12 cellular contexts compared by ENCODE assay signal in genomic region chr22:38868286-38868721, GRCh38. TPM values are rescaled to one million over a fixed set of nuclear protein-coding genes. Genes with fewer than 3 reads are reported as not detected.
DNase-seq lines count a peak whose midpoint lies in the region; ATAC-seq and TF ChIP-seq lines count a peak whose summit lies in the region.
"Had no signal": no experiment of that assay in that cellular context is flagged by ENCODE, and none has a peak within 500 bp of the region (broad histone marks: within the 10 kb centered on the region; RNA-seq: fewer than 3 reads in every experiment).

No MANE protein-coding gene starts in this region.

- no peak overlapping the region for H3K23ac ChIP-seq in H9 (ENCODE audit: insufficient read length, low read depth, low read length)

- no peak overlapping the region for H2BK12ac ChIP-seq in H9 (ENCODE audit: insufficient read length, low read depth, low read length)

- no peak overlapping the region for H4K5ac ChIP-seq in H9 (ENCODE audit: insufficient read length, low read depth, low read length)

- H3K27me3 Mint-ChIP-seq in activated CD8-positive, alpha-beta memory T cell treated with anti-CD3 and anti-CD28 coated beads, Interleukin-2, amount 10 ng/mL, durations not matched to agents 7 days and 5 days, result peaks cover 3% of the 10 kb centered on the region
- H3K27me3 Mint-ChIP-seq in H9 (ENCODE audit: low read depth), result no peaks in the 10 kb centered on the region; the same call in none of the 2 replicates
- peaks cover 17% of the 10 kb centered on the region for H3K27me3 Mint-ChIP-seq in brain
- H3K27me3 Mint-ChIP-seq: T-cell had no signal

- intact Hi-C loops in posterior vena cava (cut with DNase I) (loop anchor here in 1 of 2 donors (5.0 to 10.0 kb wide), 2 partner anchors 134 to 266 kb away; no protein-coding TSS in a partner anchor), right cardiac atrium (cut with DNase I) (loop anchor here in 2 of 4 donors (10.0 kb wide), 3 partner anchors 136 to 446 kb away; partner anchors contain the start of gene RPL3 (in 1 of the 2))

- no peak overlapping the region for H2BK15ac ChIP-seq in H9 (ENCODE audit: low read depth, low read length)

- no peak overlapping the region for H3K9ac ChIP-seq in H9 (ENCODE audit: extremely low read depth, insufficient read length, low read length)

- CTCF ChIA-PET in activated CD8-positive, alpha-beta memory T cell treated with anti-CD3 and anti-CD28 coated beads, Interleukin-2, amount 10 ng/mL, durations not matched to agents 7 days and 5 days (lab: Charles Lee), result interaction anchor here (0.7 to 5.8 kb wide), 16 partner anchors 10 to 661 kb away, joined by 3 to 171 read pairs (median 20); partner anchors contain the start of genes APOBEC3B and APOBEC3D

- no peak overlapping the region for H2AFZ ChIP-seq in H9 (ENCODE audit: low read length)

- peaks cover 36% of the 10 kb centered on the region for H3K4me1 Mint-ChIP-seq in activated CD8-positive, alpha-beta memory T cell treated with anti-CD3 and anti-CD28 coated beads, Interleukin-2, amount 10 ng/mL, durations not matched to agents 7 days and 5 days
- H3K4me1 Mint-ChIP-seq in H9 (peaks cover 26 to 34% of the 10 kb centered on the region in 2 experiments), brain (peaks cover 41% of the 10 kb centered on the region)

- H3K18ac ChIP-seq in H9 (ENCODE audit: insufficient read length, low read depth, low read length), result no peak overlapping the region

- no peak for DNase-seq in activated CD8-positive, alpha-beta memory T cell treated with anti-CD3 and anti-CD28 coated beads, Interleukin-2, amount 10 ng/mL, durations not matched to agents 7 days and 5 days
- DNase-seq in activated CD8-positive, alpha-beta memory T cell treated with anti-CD3 and anti-CD28 coated beads for 24 hours, result no peak
- DNase-seq in H9 (peak; percentile 20), posterior vena cava (ENCODE audit: low spot score) (peak; percentile 65), NCI-H82 treated with DMSO at 0.1 percent for 48 hours (lab: John Stamatoyannopoulos, UW; ENCODE audit: unreplicated experiment) (no peak), right cardiac atrium (no peak)

- H3T11ph ChIP-seq in H9 (ENCODE audit: low read length), result no peak overlapping the region

- H3K4me1 ChIP-seq in H9 (ENCODE audit: insufficient read depth, low read length) (peaks cover 1% of the 10 kb centered on the region; the same call in 1 of the 2 replicates), right cardiac atrium (ENCODE audit: control insufficient read depth, insufficient read depth, low read length) (peaks cover 11% of the 10 kb centered on the region)

- peaks cover 15% of the 10 kb centered on the region for H3K23me2 ChIP-seq in H9 (ENCODE audit: insufficient read length, low read depth, low read length, poor library complexity, severe bottlenecking)

- no peak overlapping the region for H4K8ac ChIP-seq in H9 (replicated peaks; ENCODE audit: insufficient read length, low read depth, low read length)

- no peaks in the 10 kb centered on the region for H4K20me1 ChIP-seq in H9 (ENCODE audit: control insufficient read depth, insufficient read depth, insufficient read length)

- no peaks in the 10 kb centered on the region; the same call in 1 of the 2 replicates for H3K79me2 ChIP-seq in H9 (ENCODE audit: insufficient read depth, low read length)

- no peak overlapping the region for H2BK20ac ChIP-seq in H9 (ENCODE audit: low read depth, low read length, poor library complexity, severe bottlenecking)

- no peak overlapping the region for H3K4me3 Mint-ChIP-seq in activated CD8-positive, alpha-beta memory T cell treated with anti-CD3 and anti-CD28 coated beads, Interleukin-2, amount 10 ng/mL, durations not matched to agents 7 days and 5 days
- H3K4me3 Mint-ChIP-seq in H9 (no peak overlapping the region), brain (peak overlapping the region in 4 of 5 experiments; percentile 33 to 63 (median 47))
- H3K4me3 Mint-ChIP-seq: T-cell had no signal

- peaks cover 5% of the 10 kb centered on the region for H3K79me1 ChIP-seq in H9 (ENCODE audit: insufficient read depth, low read depth, low read length, poor library complexity, severe bottlenecking)

- H2BK5ac ChIP-seq in H9 (ENCODE audit: insufficient read length, low read length), result no peak overlapping the region

- no peak overlapping the region for H2AK5ac ChIP-seq in H9 (ENCODE audit: insufficient read length, low read length)

- H2BK120ac ChIP-seq in H9 (ENCODE audit: low read depth, low read length, poor library complexity, severe bottlenecking), result no peak overlapping the region

- H3K27ac ChIP-seq in H9 (ENCODE audit: insufficient read length, low read depth, low read length), result no peak overlapping the region
- no peak overlapping the region for H3K27ac ChIP-seq in right cardiac atrium (ENCODE audit: low read length)
- H3K27ac ChIP-seq: ovary had no signal

- no peak overlapping the region for H3K4me3 ChIP-seq in right cardiac atrium (ENCODE audit: low read length)
- H3K4me3 ChIP-seq: ovary, smooth muscle cell had no signal

- TF ChIP-seq CTCF in H9 (conservative IDR thresholded peaks at IDR 0.05) (no peak), brain (conservative IDR thresholded peaks at IDR 0.05) (no peak)

- H3K27me3 ChIP-seq in H9 (ENCODE audit: insufficient read depth, low read length) (no peaks in the 10 kb centered on the region), right cardiac atrium (ENCODE audit: control insufficient read depth, insufficient read depth) (no peaks in the 10 kb centered on the region)
- H3K27me3 ChIP-seq: ovary had no signal

- no peak overlapping the region for H4K91ac ChIP-seq in H9 (ENCODE audit: insufficient read length, low read depth, low read length)

- no peak overlapping the region for H3K4me2 ChIP-seq in H9 (ENCODE audit: insufficient read depth, insufficient read length, low read length)
- H3K4me2 ChIP-seq: smooth muscle cell had no signal

- no peak for ATAC-seq in activated CD8-positive, alpha-beta memory T cell treated with anti-CD3 and anti-CD28 coated beads, Interleukin-2, amount 10 ng/mL, durations not matched to agents 7 days and 5 days
- ATAC-seq in GM18520 (IDR thresholded peaks at IDR 0.05; ENCODE audit: unreplicated experiment) (no peak), right cardiac atrium (no peak)

- no peak overlapping the region for H3K4ac ChIP-seq in H9 (ENCODE audit: low read depth, low read length)

- H3K56ac ChIP-seq in H9 (ENCODE audit: insufficient read length, low read depth, low read length), result no peak overlapping the region

- no peaks in the 10 kb centered on the region for H3K9me3 Mint-ChIP-seq in activated CD8-positive, alpha-beta memory T cell treated with anti-CD3 and anti-CD28 coated beads, Interleukin-2, amount 10 ng/mL, durations not matched to agents 7 days and 5 days (ENCODE audit: low read depth)
- H3K9me3 Mint-ChIP-seq in H9, result no peaks in the 10 kb centered on the region; a peak in 1 of 5 replicates
- H3K9me3 Mint-ChIP-seq in brain, result peaks cover 0 to 3% (median 0%) of the 10 kb centered on the region in 5 experiments
- H3K9me3 Mint-ChIP-seq: T-cell had no signal

- WGBS in H9 (ENCODE audit: extremely low coverage, insufficient read length, low lambda C conversion rate), result no CpG with 5 or more reads among the region's 8 CpGs
- WGBS in right cardiac atrium, result 88% methylated on average over 8 of the region's 8 CpGs

- H3K36me3 Mint-ChIP-seq in activated CD8-positive, alpha-beta memory T cell treated with anti-CD3 and anti-CD28 coated beads, Interleukin-2, amount 10 ng/mL, durations not matched to agents 7 days and 5 days, result peaks cover 12% of the 10 kb centered on the region
- peaks cover 10 to 36% (median 33%) of the 10 kb centered on the region in 3 experiments; a peak in 6 of 7 replicates for H3K36me3 Mint-ChIP-seq in H9 (ENCODE audit: insufficient read depth in 1 of 3, low read depth in 3 of 3)
- H3K36me3 Mint-ChIP-seq in brain, result peaks cover 11% of the 10 kb centered on the region

- peak overlapping the region; percentile 64 for H3K27ac Mint-ChIP-seq in activated CD8-positive, alpha-beta memory T cell treated with anti-CD3 and anti-CD28 coated beads, Interleukin-2, amount 10 ng/mL, durations not matched to agents 7 days and 5 days
- H3K27ac Mint-ChIP-seq in H9 (no peak overlapping the region; a peak in 1 of 7 replicates), brain (peak overlapping the region in 4 of 5 experiments; percentile 49 to 90 (median 76))
- H3K27ac Mint-ChIP-seq: T-cell had no signal

- H3K14ac ChIP-seq in H9 (ENCODE audit: insufficient read depth, low read length), result no peak overlapping the region

- H3K9me3 ChIP-seq in H9 (ENCODE audit: control insufficient read depth, low read depth, low read length), result no peaks in the 10 kb centered on the region
- H3K9me3 ChIP-seq in right cardiac atrium (ENCODE audit: control insufficient read depth, low read length), result no peaks in the 10 kb centered on the region
- H3K9me3 ChIP-seq: Caco-2, ovary had no signal

RNA-seq across cellular contexts. Expression of gene CBX6, which starts 3.7 kb away (rescaled TPM):
- total RNA-seq in activated CD8-positive, alpha-beta memory T cell treated with anti-CD3 and anti-CD28 coated beads, Interleukin-2, amount 10 ng/mL, durations not matched to agents 7 days and 5 days, result 100 to 1,000 TPM in 1 of 2 experiments, 10 to 100 TPM in 1; 73.1 to 124 TPM
- total RNA-seq in H9 (2021) (31.4 and 32.8 TPM in 2 replicates), posterior vena cava (100 to 1,000 TPM in 1 of 2 donors, 10 to 100 TPM in 1; 98.0 to 105 TPM), right cardiac atrium (10 to 100 TPM; 50.9 to 65.9 (median 56.6) TPM)
- polyA plus RNA-seq in brain (ENCODE audit: insufficient read depth, low read depth, low replicate concordance) (64.4 TPM), right cardiac atrium (27.0 TPM)

RNA-seq across cellular contexts. Expression of gene NPTXR, which starts 24.5 kb away (rescaled TPM):
- 1 to 10 TPM in 1 of 2 experiments, under 1 TPM in 1; 0.96 to 2.4 TPM for total RNA-seq in activated CD8-positive, alpha-beta memory T cell treated with anti-CD3 and anti-CD28 coated beads, Interleukin-2, amount 10 ng/mL, durations not matched to agents 7 days and 5 days
- total RNA-seq in H9 (2021), result 7.8 and 8.1 TPM in 2 replicates
- 120 TPM for polyA plus RNA-seq in brain (ENCODE audit: insufficient read depth, low read depth, low replicate concordance)
- 1 to 10 TPM; 8.3 to 8.4 TPM for total RNA-seq in posterior vena cava
- total RNA-seq in right cardiac atrium, result 10 to 100 TPM; 23.8 to 51.1 (median 38.4) TPM
- 32.3 TPM for polyA plus RNA-seq in right cardiac atrium

Comparison
In these comparisons a context has a peak if more than half of its experiments do, and no peak if none do; other contexts are left out.
1. DNase-seq: peak in H9 (single experiment) and posterior vena cava (single experiment); none in activated CD8-positive, alpha-beta memory T cell treated with anti-CD3 and anti-CD28 coated beads, Interleukin-2, amount 10 ng/mL, durations not matched to agents 7 days and 5 days (single experiment), activated CD8-positive, alpha-beta memory T cell treated with anti-CD3 and anti-CD28 coated beads for 24 hours (single experiment), NCI-H82 treated with DMSO at 0.1 percent for 48 hours (single experiment) and right cardiac atrium (0 of 3).
2. H3K27ac Mint-ChIP-seq: peak in activated CD8-positive, alpha-beta memory T cell treated with anti-CD3 and anti-CD28 coated beads, Interleukin-2, amount 10 ng/mL, durations not matched to agents 7 days and 5 days (single experiment) and brain (4 of 5); none in H9 (0 of 3).
3. H3K4me3 Mint-ChIP-seq: peak in brain (4 of 5); none in activated CD8-positive, alpha-beta memory T cell treated with anti-CD3 and anti-CD28 coated beads, Interleukin-2, amount 10 ng/mL, durations not matched to agents 7 days and 5 days (single experiment) and H9 (0 of 2).